In the genomic region with DNA sequence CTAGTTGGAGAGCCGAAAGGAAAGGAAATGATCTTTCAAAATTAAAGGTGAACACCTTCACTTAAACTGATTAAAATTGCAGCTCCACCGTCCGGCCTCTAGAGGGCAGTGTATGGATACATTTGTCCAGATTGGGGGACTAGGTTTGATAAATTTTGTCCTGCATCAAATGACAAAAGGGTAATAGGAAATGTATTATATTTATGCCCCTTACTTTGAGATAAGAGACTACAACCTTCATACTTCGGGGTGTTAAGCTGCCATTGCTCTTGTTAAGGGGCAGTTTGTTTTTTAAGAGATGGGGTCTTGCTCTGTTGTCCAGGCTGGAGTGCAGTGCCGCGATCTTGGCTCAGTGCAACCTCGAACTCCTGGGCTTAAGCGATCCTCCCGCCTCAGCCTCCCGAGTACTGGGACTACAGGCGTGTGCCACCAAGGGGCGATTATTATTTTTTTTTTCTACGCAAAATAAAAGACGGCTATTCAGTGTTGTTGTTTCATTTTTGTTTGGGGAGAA, we compare ENCODE assay signal across 1 cellular context.
TF ChIP-seq lines count a peak whose summit lies in the region.

No MANE protein-coding gene starts in this region.

TF ChIP-seq in HepG2, 621 proteins besides CTCF, POLR2A, EP300 and RAD21 (continued from another document and continues in another):
- TF ChIP-seq, protein P1, sequence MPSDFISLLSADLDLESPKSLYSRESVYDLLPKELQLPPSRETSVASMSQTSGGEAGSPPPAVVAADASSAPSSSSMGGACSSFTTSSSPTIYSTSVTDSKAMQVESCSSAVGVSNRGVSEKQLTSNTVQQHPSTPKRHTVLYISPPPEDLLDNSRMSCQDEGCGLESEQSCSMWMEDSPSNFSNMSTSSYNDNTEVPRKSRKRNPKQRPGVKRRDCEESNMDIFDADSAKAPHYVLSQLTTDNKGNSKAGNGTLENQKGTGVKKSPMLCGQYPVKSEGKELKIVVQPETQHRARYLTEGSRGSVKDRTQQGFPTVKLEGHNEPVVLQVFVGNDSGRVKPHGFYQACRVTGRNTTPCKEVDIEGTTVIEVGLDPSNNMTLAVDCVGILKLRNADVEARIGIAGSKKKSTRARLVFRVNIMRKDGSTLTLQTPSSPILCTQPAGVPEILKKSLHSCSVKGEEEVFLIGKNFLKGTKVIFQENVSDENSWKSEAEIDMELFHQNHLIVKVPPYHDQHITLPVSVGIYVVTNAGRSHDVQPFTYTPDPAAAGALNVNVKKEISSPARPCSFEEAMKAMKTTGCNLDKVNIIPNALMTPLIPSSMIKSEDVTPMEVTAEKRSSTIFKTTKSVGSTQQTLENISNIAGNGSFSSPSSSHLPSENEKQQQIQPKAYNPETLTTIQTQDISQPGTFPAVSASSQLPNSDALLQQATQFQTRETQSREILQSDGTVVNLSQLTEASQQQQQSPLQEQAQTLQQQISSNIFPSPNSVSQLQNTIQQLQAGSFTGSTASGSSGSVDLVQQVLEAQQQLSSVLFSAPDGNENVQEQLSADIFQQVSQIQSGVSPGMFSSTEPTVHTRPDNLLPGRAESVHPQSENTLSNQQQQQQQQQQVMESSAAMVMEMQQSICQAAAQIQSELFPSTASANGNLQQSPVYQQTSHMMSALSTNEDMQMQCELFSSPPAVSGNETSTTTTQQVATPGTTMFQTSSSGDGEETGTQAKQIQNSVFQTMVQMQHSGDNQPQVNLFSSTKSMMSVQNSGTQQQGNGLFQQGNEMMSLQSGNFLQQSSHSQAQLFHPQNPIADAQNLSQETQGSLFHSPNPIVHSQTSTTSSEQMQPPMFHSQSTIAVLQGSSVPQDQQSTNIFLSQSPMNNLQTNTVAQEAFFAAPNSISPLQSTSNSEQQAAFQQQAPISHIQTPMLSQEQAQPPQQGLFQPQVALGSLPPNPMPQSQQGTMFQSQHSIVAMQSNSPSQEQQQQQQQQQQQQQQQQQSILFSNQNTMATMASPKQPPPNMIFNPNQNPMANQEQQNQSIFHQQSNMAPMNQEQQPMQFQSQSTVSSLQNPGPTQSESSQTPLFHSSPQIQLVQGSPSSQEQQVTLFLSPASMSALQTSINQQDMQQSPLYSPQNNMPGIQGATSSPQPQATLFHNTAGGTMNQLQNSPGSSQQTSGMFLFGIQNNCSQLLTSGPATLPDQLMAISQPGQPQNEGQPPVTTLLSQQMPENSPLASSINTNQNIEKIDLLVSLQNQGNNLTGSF (CRISPR knock-in tag; IDR thresholded peaks at IDR 0.05) = no peak
- TF ChIP-seq SRY (CRISPR knock-in tag; IDR thresholded peaks at IDR 0.05) = no peak
- TF ChIP-seq SP4 (CRISPR knock-in tag; IDR thresholded peaks at IDR 0.05) = no peak
- no peak for TF ChIP-seq ZNF230 (CRISPR knock-in tag; IDR thresholded peaks at IDR 0.05)
- no peak for TF ChIP-seq ZFYVE20 (CRISPR knock-in tag; IDR thresholded peaks at IDR 0.05; ENCODE audit: borderline replicate concordance, low read depth)
- no peak for TF ChIP-seq HNRNPK (IDR thresholded peaks at IDR 0.05; ENCODE audit: low read depth, low read length, poor library complexity, severe bottlenecking)
- no peak for TF ChIP-seq ZNF678 (CRISPR knock-in tag; IDR thresholded peaks at IDR 0.05)
- TF ChIP-seq, protein P2, sequence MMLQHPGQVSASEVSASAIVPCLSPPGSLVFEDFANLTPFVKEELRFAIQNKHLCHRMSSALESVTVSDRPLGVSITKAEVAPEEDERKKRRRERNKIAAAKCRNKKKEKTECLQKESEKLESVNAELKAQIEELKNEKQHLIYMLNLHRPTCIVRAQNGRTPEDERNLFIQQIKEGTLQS (CRISPR knock-in tag; IDR thresholded peaks at IDR 0.05) = no peak
- no peak for TF ChIP-seq XRCC5 (optimal IDR thresholded peaks at IDR 0.05; ENCODE audit: low read length)
- TF ChIP-seq, protein P3, sequence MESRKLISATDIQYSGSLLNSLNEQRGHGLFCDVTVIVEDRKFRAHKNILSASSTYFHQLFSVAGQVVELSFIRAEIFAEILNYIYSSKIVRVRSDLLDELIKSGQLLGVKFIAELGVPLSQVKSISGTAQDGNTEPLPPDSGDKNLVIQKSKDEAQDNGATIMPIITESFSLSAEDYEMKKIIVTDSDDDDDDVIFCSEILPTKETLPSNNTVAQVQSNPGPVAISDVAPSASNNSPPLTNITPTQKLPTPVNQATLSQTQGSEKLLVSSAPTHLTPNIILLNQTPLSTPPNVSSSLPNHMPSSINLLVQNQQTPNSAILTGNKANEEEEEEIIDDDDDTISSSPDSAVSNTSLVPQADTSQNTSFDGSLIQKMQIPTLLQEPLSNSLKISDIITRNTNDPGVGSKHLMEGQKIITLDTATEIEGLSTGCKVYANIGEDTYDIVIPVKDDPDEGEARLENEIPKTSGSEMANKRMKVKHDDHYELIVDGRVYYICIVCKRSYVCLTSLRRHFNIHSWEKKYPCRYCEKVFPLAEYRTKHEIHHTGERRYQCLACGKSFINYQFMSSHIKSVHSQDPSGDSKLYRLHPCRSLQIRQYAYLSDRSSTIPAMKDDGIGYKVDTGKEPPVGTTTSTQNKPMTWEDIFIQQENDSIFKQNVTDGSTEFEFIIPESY (CRISPR knock-in tag; IDR thresholded peaks at IDR 0.05) = peak; percentile 88
- TF ChIP-seq ZNF652 (CRISPR knock-in tag; IDR thresholded peaks at IDR 0.05; ENCODE audit: borderline replicate concordance, low read depth) = no peak
- TF ChIP-seq DR1 (CRISPR knock-in tag; IDR thresholded peaks at IDR 0.05) = no peak
- TF ChIP-seq ZBTB21 (CRISPR knock-in tag; IDR thresholded peaks at IDR 0.05) = no peak
- TF ChIP-seq, protein P4, sequence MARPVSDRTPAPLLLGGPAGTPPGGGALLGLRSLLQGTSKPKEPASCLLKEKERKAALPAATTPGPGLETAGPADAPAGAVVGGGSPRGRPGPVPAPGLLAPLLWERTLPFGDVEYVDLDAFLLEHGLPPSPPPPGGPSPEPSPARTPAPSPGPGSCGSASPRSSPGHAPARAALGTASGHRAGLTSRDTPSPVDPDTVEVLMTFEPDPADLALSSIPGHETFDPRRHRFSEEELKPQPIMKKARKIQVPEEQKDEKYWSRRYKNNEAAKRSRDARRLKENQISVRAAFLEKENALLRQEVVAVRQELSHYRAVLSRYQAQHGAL (CRISPR knock-in tag; IDR thresholded peaks at IDR 0.05; ENCODE audit: not compliant biosample characterization) = no peak
- TF ChIP-seq ZNF121 (CRISPR knock-in tag; IDR thresholded peaks at IDR 0.05) = peak; percentile 100
- TF ChIP-seq ZNF101 (CRISPR knock-in tag; IDR thresholded peaks at IDR 0.05; ENCODE audit: borderline replicate concordance, low read depth) = no peak
- no peak for TF ChIP-seq FOXA1 (IDR thresholded peaks at IDR 0.05)
- TF ChIP-seq FOXA1 (CRISPR knock-in tag; IDR thresholded peaks at IDR 0.05) = no peak
- TF ChIP-seq ZBTB20 (CRISPR knock-in tag; IDR thresholded peaks at IDR 0.05; ENCODE audit: borderline replicate concordance, low read depth) = no peak
- TF ChIP-seq, protein P5, sequence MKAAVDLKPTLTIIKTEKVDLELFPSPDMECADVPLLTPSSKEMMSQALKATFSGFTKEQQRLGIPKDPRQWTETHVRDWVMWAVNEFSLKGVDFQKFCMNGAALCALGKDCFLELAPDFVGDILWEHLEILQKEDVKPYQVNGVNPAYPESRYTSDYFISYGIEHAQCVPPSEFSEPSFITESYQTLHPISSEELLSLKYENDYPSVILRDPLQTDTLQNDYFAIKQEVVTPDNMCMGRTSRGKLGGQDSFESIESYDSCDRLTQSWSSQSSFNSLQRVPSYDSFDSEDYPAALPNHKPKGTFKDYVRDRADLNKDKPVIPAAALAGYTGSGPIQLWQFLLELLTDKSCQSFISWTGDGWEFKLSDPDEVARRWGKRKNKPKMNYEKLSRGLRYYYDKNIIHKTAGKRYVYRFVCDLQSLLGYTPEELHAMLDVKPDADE (CRISPR knock-in tag; IDR thresholded peaks at IDR 0.05) = no peak
- no peak for TF ChIP-seq ZNF780A (CRISPR knock-in tag; IDR thresholded peaks at IDR 0.05)
- TF ChIP-seq CREM (IDR thresholded peaks at IDR 0.05) = 0 out of 2 replicates have a peak, but pooled peaks have one; percentile 26
- TF ChIP-seq CREM (CRISPR knock-in tag; IDR thresholded peaks at IDR 0.05) = no peak
- TF ChIP-seq ZIK1 (CRISPR knock-in tag; IDR thresholded peaks at IDR 0.05; ENCODE audit: borderline replicate concordance, low read depth) = no peak
- peak; percentile 78 for TF ChIP-seq STAG1 (CRISPR knock-in tag; IDR thresholded peaks at IDR 0.05)
- no peak for TF ChIP-seq BORCS8-MEF2B (CRISPR knock-in tag; IDR thresholded peaks at IDR 0.05)
- no peak for TF ChIP-seq WIZ (CRISPR knock-in tag; IDR thresholded peaks at IDR 0.05)
- peak; percentile 4; the same call in 1 of the 2 replicates for TF ChIP-seq SPEN (CRISPR knock-in tag; IDR thresholded peaks at IDR 0.05; ENCODE audit: low read depth)
- TF ChIP-seq SP1 (IDR thresholded peaks at IDR 0.05) = no peak
- TF ChIP-seq SP1 (CRISPR knock-in tag; IDR thresholded peaks at IDR 0.05) = 0 out of 2 replicates have a peak, but pooled peaks have one; percentile 20
- TF ChIP-seq, protein P6, sequence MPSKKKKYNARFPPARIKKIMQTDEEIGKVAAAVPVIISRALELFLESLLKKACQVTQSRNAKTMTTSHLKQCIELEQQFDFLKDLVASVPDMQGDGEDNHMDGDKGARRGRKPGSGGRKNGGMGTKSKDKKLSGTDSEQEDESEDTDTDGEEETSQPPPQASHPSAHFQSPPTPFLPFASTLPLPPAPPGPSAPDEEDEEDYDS (CRISPR knock-in tag; IDR thresholded peaks at IDR 0.05) = no peak
- TF ChIP-seq, protein P7, sequence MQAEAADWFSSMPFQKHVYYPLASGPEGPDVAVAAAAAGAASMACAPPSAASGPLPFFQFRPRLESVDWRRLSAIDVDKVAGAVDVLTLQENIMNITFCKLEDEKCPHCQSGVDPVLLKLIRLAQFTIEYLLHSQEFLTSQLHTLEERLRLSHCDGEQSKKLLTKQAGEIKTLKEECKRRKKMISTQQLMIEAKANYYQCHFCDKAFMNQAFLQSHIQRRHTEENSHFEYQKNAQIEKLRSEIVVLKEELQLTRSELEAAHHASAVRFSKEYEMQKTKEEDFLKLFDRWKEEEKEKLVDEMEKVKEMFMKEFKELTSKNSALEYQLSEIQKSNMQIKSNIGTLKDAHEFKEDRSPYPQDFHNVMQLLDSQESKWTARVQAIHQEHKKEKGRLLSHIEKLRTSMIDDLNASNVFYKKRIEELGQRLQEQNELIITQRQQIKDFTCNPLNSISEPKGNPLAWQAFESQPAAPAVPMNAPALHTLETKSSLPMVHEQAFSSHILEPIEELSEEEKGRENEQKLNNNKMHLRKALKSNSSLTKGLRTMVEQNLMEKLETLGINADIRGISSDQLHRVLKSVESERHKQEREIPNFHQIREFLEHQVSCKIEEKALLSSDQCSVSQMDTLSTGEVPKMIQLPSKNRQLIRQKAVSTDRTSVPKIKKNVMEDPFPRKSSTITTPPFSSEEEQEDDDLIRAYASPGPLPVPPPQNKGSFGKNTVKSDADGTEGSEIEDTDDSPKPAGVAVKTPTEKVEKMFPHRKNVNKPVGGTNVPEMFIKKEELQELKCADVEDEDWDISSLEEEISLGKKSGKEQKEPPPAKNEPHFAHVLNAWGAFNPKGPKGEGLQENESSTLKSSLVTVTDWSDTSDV (CRISPR knock-in tag; IDR thresholded peaks at IDR 0.05) = no peak
- no peak for TF ChIP-seq ZBTB8A (CRISPR knock-in tag; IDR thresholded peaks at IDR 0.05; ENCODE audit: borderline replicate concordance, low read depth)
- TF ChIP-seq, protein P8, sequence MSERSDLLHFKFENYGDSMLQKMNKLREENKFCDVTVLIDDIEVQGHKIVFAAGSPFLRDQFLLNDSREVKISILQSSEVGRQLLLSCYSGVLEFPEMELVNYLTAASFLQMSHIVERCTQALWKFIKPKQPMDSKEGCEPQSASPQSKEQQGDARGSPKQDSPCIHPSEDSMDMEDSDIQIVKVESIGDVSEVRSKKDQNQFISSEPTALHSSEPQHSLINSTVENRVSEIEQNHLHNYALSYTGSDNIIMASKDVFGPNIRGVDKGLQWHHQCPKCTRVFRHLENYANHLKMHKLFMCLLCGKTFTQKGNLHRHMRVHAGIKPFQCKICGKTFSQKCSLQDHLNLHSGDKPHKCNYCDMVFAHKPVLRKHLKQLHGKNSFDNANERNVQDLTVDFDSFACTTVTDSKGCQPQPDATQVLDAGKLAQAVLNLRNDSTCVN (CRISPR knock-in tag; IDR thresholded peaks at IDR 0.05; ENCODE audit: borderline replicate concordance) = no peak
- 0 out of 2 replicates have a peak, but pooled peaks have one; percentile 32 for TF ChIP-seq GFI1 (CRISPR knock-in tag; IDR thresholded peaks at IDR 0.05; ENCODE audit: borderline replicate concordance)
- TF ChIP-seq NR2C2 (CRISPR knock-in tag; IDR thresholded peaks at IDR 0.05; ENCODE audit: borderline replicate concordance) = no peak
- TF ChIP-seq HNF4A (CRISPR knock-in tag; IDR thresholded peaks at IDR 0.05) = no peak
- TF ChIP-seq ZNF335 (CRISPR knock-in tag; IDR thresholded peaks at IDR 0.05) = no peak
- TF ChIP-seq REXO4 (CRISPR knock-in tag; IDR thresholded peaks at IDR 0.05; ENCODE audit: borderline replicate concordance) = no peak
- TF ChIP-seq, protein P9, sequence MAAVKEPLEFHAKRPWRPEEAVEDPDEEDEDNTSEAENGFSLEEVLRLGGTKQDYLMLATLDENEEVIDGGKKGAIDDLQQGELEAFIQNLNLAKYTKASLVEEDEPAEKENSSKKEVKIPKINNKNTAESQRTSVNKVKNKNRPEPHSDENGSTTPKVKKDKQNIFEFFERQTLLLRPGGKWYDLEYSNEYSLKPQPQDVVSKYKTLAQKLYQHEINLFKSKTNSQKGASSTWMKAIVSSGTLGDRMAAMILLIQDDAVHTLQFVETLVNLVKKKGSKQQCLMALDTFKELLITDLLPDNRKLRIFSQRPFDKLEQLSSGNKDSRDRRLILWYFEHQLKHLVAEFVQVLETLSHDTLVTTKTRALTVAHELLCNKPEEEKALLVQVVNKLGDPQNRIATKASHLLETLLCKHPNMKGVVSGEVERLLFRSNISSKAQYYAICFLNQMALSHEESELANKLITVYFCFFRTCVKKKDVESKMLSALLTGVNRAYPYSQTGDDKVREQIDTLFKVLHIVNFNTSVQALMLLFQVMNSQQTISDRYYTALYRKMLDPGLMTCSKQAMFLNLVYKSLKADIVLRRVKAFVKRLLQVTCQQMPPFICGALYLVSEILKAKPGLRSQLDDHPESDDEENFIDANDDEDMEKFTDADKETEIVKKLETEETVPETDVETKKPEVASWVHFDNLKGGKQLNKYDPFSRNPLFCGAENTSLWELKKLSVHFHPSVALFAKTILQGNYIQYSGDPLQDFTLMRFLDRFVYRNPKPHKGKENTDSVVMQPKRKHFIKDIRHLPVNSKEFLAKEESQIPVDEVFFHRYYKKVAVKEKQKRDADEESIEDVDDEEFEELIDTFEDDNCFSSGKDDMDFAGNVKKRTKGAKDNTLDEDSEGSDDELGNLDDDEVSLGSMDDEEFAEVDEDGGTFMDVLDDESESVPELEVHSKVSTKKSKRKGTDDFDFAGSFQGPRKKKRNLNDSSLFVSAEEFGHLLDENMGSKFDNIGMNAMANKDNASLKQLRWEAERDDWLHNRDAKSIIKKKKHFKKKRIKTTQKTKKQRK (IDR thresholded peaks at IDR 0.05; ENCODE audit: low read length) = no peak
- no peak for TF ChIP-seq ZNF30 (CRISPR knock-in tag; IDR thresholded peaks at IDR 0.05)
- no peak for TF ChIP-seq SMARCC2 (IDR thresholded peaks at IDR 0.05)
- no peak for TF ChIP-seq ZNF354B (CRISPR knock-in tag; IDR thresholded peaks at IDR 0.05)
- no peak for TF ChIP-seq RBM39 (IDR thresholded peaks at IDR 0.05; ENCODE audit: low read depth, low read length, poor library complexity, severe bottlenecking)
- no peak for TF ChIP-seq LCORL (IDR thresholded peaks at IDR 0.05)
- TF ChIP-seq LCORL (CRISPR knock-in tag; IDR thresholded peaks at IDR 0.05) = no peak
- no peak for TF ChIP-seq SATB2 (CRISPR knock-in tag; IDR thresholded peaks at IDR 0.05)
- no peak for TF ChIP-seq HOXA7 (CRISPR knock-in tag; IDR thresholded peaks at IDR 0.05)
